Comparison of ENCODE assay signal across 26 cellular contexts in the genomic region with DNA sequence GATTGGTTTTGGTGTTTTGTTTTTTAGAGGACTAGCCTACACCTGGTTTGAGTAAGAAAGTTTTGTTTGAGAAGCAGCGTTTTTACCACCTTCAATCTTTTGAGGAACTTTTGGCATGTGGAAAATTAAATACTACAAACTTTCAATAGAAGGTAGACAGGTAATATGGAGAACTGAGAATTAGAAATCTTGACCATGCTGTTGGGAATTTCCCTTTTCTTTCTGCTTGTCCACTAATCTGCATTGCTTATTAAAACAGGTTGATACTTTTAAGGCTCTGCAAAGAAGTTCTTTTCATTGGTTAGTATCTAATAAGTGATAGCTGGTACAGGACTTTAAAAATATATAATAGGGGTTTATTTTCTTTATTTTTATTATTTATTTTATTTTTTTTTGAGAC. TPM values are rescaled to one million over a fixed set of nuclear protein-coding genes. Genes with fewer than 3 reads are reported as not detected.
A peak's percentile ranks its signal among the peaks of the same experiment; 100 is the strongest.
DNase-seq lines count a peak whose midpoint lies in the region; ATAC-seq and TF ChIP-seq lines count a peak whose summit lies in the region.
"Had no signal": no experiment of that assay in that cellular context is flagged by ENCODE, and none has a peak within 500 bp of the region (broad histone marks: within the 10 kb centered on the region; RNA-seq: fewer than 3 reads in every experiment).

No MANE protein-coding gene starts in this region.

- DNase-seq in stimulated activated effector memory CD8-positive, alpha-beta T cell treated with anti-CD3 and anti-CD28 coated beads, Interleukin-12 subunit alpha, Interleukin-12 subunit beta, amount 100 ng/mL, for 72 hours (ENCODE audit: low spot score in 2 of 2): no peak
- DNase-seq in left ventricle myocardium inferior: no peak
- DNase-seq in NCI-H748 (lab: John Stamatoyannopoulos, UW; ENCODE audit: unreplicated experiment): no peak
- DNase-seq in gastrocnemius medialis: no peak
- DNase-seq: activated CD4-positive, CD25-positive, alpha-beta regulatory T cell treated with anti-CD3 and anti-CD28 coated beads, Interleukin-2, amount 50 U/mL, for 72 hours; activated gamma-delta T cell treated with Interleukin-2 at 50 U/mL for 16 hours; activated naive CD8-positive, alpha-beta T cell treated with anti-CD3 and anti-CD28 coated beads, Interleukin-2, amount 50 U/mL, for 24 hours; activated T-cell treated with anti-CD3 and anti-CD28 coated beads, Interleukin-2, amount 50 U/mL, for 1 hour; CD8-positive, alpha-beta T cell; cerebellar nuclear complex; DMS153; lower lobe of right lung; mucosa of descending colon; NCI-H1436 treated with DMSO at 0.1 percent for 48 hours; NCI-H524; stimulated activated CD4-positive, alpha-beta T cell treated with anti-CD3 and anti-CD28 coated beads, Interleukin-2, amount 100 ng/mL, for 48 hours; stimulated activated naive CD4-positive, alpha-beta T cell treated with Interleukin-2 at 50 U/mL for 16 hours; T-cell; testis had no signal

- no peaks in the 10 kb centered on the region for H3K36me3 Mint-ChIP-seq in stimulated activated effector memory CD8-positive, alpha-beta T cell treated with anti-CD3 and anti-CD28 coated beads, Interleukin-12 subunit alpha, Interleukin-12 subunit beta, amount 100 ng/mL, for 72 hours
- H3K36me3 Mint-ChIP-seq: T-cell had no signal

- H3K4me3 Mint-ChIP-seq in stimulated activated effector memory CD8-positive, alpha-beta T cell treated with anti-CD3 and anti-CD28 coated beads, Interleukin-12 subunit alpha, Interleukin-12 subunit beta, amount 100 ng/mL, for 72 hours: no peak overlapping the region
- H3K4me3 Mint-ChIP-seq: activated naive CD8-positive, alpha-beta T cell treated with anti-CD3 and anti-CD28 coated beads, Interleukin-2, amount 50 U/mL, for 24 hours; CD8-positive, alpha-beta T cell; nephron; T-cell had no signal

- TF ChIP-seq POLR2A in gastrocnemius medialis (IDR thresholded peaks at IDR 0.05): no peak

- no peaks in the 10 kb centered on the region for H3K9me3 Mint-ChIP-seq in stimulated activated effector memory CD8-positive, alpha-beta T cell treated with anti-CD3 and anti-CD28 coated beads, Interleukin-12 subunit alpha, Interleukin-12 subunit beta, amount 100 ng/mL, for 72 hours
- H3K9me3 Mint-ChIP-seq: activated naive CD8-positive, alpha-beta T cell treated with anti-CD3 and anti-CD28 coated beads, Interleukin-2, amount 50 U/mL, for 24 hours; CD8-positive, alpha-beta T cell; nephron; T-cell had no signal

- peaks cover 65% of the 10 kb centered on the region for H3K4me1 ChIP-seq in left ventricle myocardium inferior
- H3K4me1 ChIP-seq in gastrocnemius medialis: peaks cover 33 to 44% of the 10 kb centered on the region in 2 donors
- H3K4me1 ChIP-seq: testis had no signal

- no peaks in the 10 kb centered on the region for H3K9me3 ChIP-seq in left ventricle myocardium inferior (replicated peaks)
- H3K9me3 ChIP-seq in gastrocnemius medialis: no peaks in the 10 kb centered on the region
- H3K9me3 ChIP-seq: lower lobe of right lung, mucosa of descending colon, testis had no signal

- no peak overlapping the region for H3K4me3 ChIP-seq in left ventricle myocardium inferior
- H3K4me3 ChIP-seq in gastrocnemius medialis: no peak overlapping the region
- H3K4me3 ChIP-seq: lower lobe of right lung, mucosa of descending colon, testis had no signal

- peaks cover 29% of the 10 kb centered on the region for H3K4me1 Mint-ChIP-seq in stimulated activated effector memory CD8-positive, alpha-beta T cell treated with anti-CD3 and anti-CD28 coated beads, Interleukin-12 subunit alpha, Interleukin-12 subunit beta, amount 100 ng/mL, for 72 hours

- H3K27ac ChIP-seq in left ventricle myocardium inferior (replicated peaks) (no peak overlapping the region), gastrocnemius medialis (peak overlapping the region in 1 of 4 donors; percentile 19)
- H3K27ac ChIP-seq: KMS-11, lower lobe of right lung, testis had no signal

- H3K36me3 ChIP-seq in left ventricle myocardium inferior (no peaks in the 10 kb centered on the region), gastrocnemius medialis (no peaks in the 10 kb centered on the region)
- H3K36me3 ChIP-seq: lower lobe of right lung had no signal

- ATAC-seq in GM18498 (IDR thresholded peaks at IDR 0.05; ENCODE audit: unreplicated experiment) (peak; percentile 43), GM19035 (IDR thresholded peaks at IDR 0.05; ENCODE audit: unreplicated experiment) (peak; percentile 71), HG02610 (IDR thresholded peaks at IDR 0.05; ENCODE audit: unreplicated experiment) (peak; percentile 35), HG03439 (IDR thresholded peaks at IDR 0.05; ENCODE audit: unreplicated experiment) (peak; percentile 46), gastrocnemius medialis (no peak)
- no peak for ATAC-seq in stimulated activated effector memory CD8-positive, alpha-beta T cell treated with anti-CD3 and anti-CD28 coated beads, Interleukin-12 subunit alpha, Interleukin-12 subunit beta, amount 100 ng/mL, for 72 hours
- ATAC-seq: activated naive CD8-positive, alpha-beta T cell treated with anti-CD3 and anti-CD28 coated beads, Interleukin-2, amount 50 U/mL, for 24 hours; CD8-positive, alpha-beta T cell; HCT116; lower lobe of right lung; T-cell had no signal

- TF ChIP-seq CTCF in left ventricle myocardium inferior (IDR thresholded peaks at IDR 0.05; ENCODE audit: borderline replicate concordance) (no peak), gastrocnemius medialis (IDR thresholded peaks at IDR 0.05 in 4 of 5, conservative IDR thresholded peaks at IDR 0.05 in 1 of 5) (no peak)

- H3K27ac Mint-ChIP-seq in stimulated activated effector memory CD8-positive, alpha-beta T cell treated with anti-CD3 and anti-CD28 coated beads, Interleukin-12 subunit alpha, Interleukin-12 subunit beta, amount 100 ng/mL, for 72 hours: no peak overlapping the region
- H3K27ac Mint-ChIP-seq: activated naive CD8-positive, alpha-beta T cell treated with anti-CD3 and anti-CD28 coated beads, Interleukin-2, amount 50 U/mL, for 24 hours; CD8-positive, alpha-beta T cell had no signal

- no peaks in the 10 kb centered on the region for H3K27me3 ChIP-seq in left ventricle myocardium inferior (ENCODE audit: low read depth)
- H3K27me3 ChIP-seq in gastrocnemius medialis: no peaks in the 10 kb centered on the region
- H3K27me3 ChIP-seq: testis had no signal

- in situ Hi-C loops in gastrocnemius medialis (cut with MboI; ENCODE audit: low sequenced_read_pairs in 4 of 4): no loop called here

- intact Hi-C loops in left ventricle myocardium inferior (cut with micrococcal nuclease) (no loop called here), gastrocnemius medialis (cut with DNase I; ENCODE audit: low total_unique reads) (no loop called here)

RNA-seq across cellular contexts. Expression of gene UBE2E1, which starts 31.9 kb away (rescaled TPM):
- total RNA-seq in left ventricle myocardium inferior: 65.0 TPM
- 100 to 1,000 TPM in 2 of 4 donors, 10 to 100 TPM in 2; 54.8 to 153 (median 109) TPM for total RNA-seq in gastrocnemius medialis

Comparison
In these comparisons a context has a peak if more than half of its experiments do, and no peak if none do; other contexts are left out.
1. ATAC-seq: peak in GM18498 (single experiment), GM19035 (single experiment), HG02610 (single experiment) and HG03439 (single experiment); none in stimulated activated effector memory CD8-positive, alpha-beta T cell treated with anti-CD3 and anti-CD28 coated beads, Interleukin-12 subunit alpha, Interleukin-12 subunit beta, amount 100 ng/mL, for 72 hours (single experiment) and gastrocnemius medialis (0 of 2).